7 cellular contexts compared by ENCODE assay signal in genomic region chr20:62237772-62238568, GRCh38. TPM values are rescaled to one million over a fixed set of nuclear protein-coding genes. Genes with fewer than 3 reads are reported as not detected.
DNase-seq lines count a peak whose midpoint lies in the region; ATAC-seq and TF ChIP-seq lines count a peak whose summit lies in the region.

Gene OSBPL2 (plus strand): TSS chr20:62238521. CDS start chr20:62256185, 17,664 bp downstream.

- H3K36me3 ChIP-seq in hepatocyte (replicated peaks; ENCODE audit: insufficient read depth, low read depth) = no peaks in the 10 kb centered on the region

- peak; percentile 98 to 99 for DNase-seq in NCI-H2081 (lab: John Stamatoyannopoulos, UW)
- DNase-seq in T1000 (lab: John Stamatoyannopoulos, UW) = peak; percentile 93
- DNase-seq in astrocyte of the hippocampus (ENCODE audit: low read depth, low spot score) = peak; percentile 100
- DNase-seq in hepatocyte (ENCODE audit: low spot score) = peak; percentile 100
- DNase-seq in retinal pigment epithelial cell (ENCODE audit: low read depth) = peak; percentile 86

- H3K4me2 ChIP-seq in hepatocyte = peak within 1 kb of the TSS; percentile 94

- ATAC-seq in GM18508 (IDR thresholded peaks at IDR 0.05; ENCODE audit: insufficient read depth, unreplicated experiment) (peak; percentile 93), HG03025 (IDR thresholded peaks at IDR 0.05; ENCODE audit: low FRiP score, unreplicated experiment) (peak; percentile 96)

- no peaks in the 10 kb centered on the region for H3K27me3 ChIP-seq in hepatocyte

- H3K27ac ChIP-seq in hepatocyte = peak within 1 kb of the TSS; percentile 91

- 4% methylated on average over 45 of the region's 55 CpGs for WGBS in hepatocyte (ENCODE audit: low lambda C conversion rate, missing lambda C conversion rate)

- peaks cover 40% of the 10 kb centered on the region for H4K20me1 ChIP-seq in hepatocyte (ENCODE audit: insufficient read depth, poor library complexity, severe bottlenecking)

- H3K9me3 ChIP-seq in hepatocyte (ENCODE audit: low read depth) = no peaks in the 10 kb centered on the region

- H3K79me2 ChIP-seq in hepatocyte = peaks cover 44% of the 10 kb centered on the region

- H2AFZ ChIP-seq in hepatocyte = peak within 1 kb of the TSS; percentile 59

- peaks cover 10% of the 10 kb centered on the region for H3K4me1 ChIP-seq in hepatocyte (ENCODE audit: insufficient read depth)

- TF ChIP-seq CTCF in hepatocyte (IDR thresholded peaks at IDR 0.05; ENCODE audit: poor library complexity) = no peak
- TF ChIP-seq CTCF in retinal pigment epithelial cell (conservative IDR thresholded peaks at IDR 0.05; ENCODE audit: low read depth, low read length) = no peak

- H3K4me3 ChIP-seq in hepatocyte (peak within 1 kb of the TSS; percentile 81), retinal pigment epithelial cell (ENCODE audit: low read length) (peak within 1 kb of the TSS; percentile 71)

- H3K9me2 ChIP-seq in hepatocyte (replicated peaks; ENCODE audit: insufficient read depth) = no peaks in the 10 kb centered on the region

RNA-seq across cellular contexts. Expression of gene OSBPL2, which starts in this region (rescaled TPM):
- 37.0 and 40.5 TPM in 2 replicates for total RNA-seq in hepatocyte
- 39.6 and 45.9 TPM in 2 replicates for polyA plus RNA-seq in hepatocyte

Comparison
In these comparisons a context has a peak if more than half of its experiments do, and no peak if none do; other contexts are left out.
1. Peak in every context shown above with its lines: DNase-seq, ATAC-seq, H3K4me3 ChIP-seq and H3K27ac ChIP-seq.